In genomic region chr3:141330718-141331369, GRCh38 we compare ENCODE assay signal across 18 cellular contexts. TPM values are rescaled to one million over a fixed set of nuclear protein-coding genes. Genes with fewer than 3 reads are reported as not detected.
DNase-seq lines count a peak whose midpoint lies in the region; ATAC-seq, FAIRE-seq and TF ChIP-seq lines count a peak whose summit lies in the region.
"Had no signal": no experiment of that assay in that cellular context is flagged by ENCODE, and none has a peak within 500 bp of the region (broad histone marks: within the 10 kb centered on the region; RNA-seq: fewer than 3 reads in every experiment).

No MANE protein-coding gene starts in this region.

- TF ChIP-seq CTCF in Caco-2 (IDR thresholded peaks at IDR 0.05; ENCODE audit: insufficient read depth in 1 of 2, low read depth in 1 of 2, low read length in 1 of 2, severe bottlenecking in 1 of 2, unreplicated experiment in 1 of 2) (no peak), endothelial cell of umbilical vein (IDR thresholded peaks at IDR 0.05; ENCODE audit: extremely low read depth in 1 of 2, insufficient read depth in 1 of 2, low read depth in 1 of 2, low read length in 2 of 2) (no peak), gastrocnemius medialis (IDR thresholded peaks at IDR 0.05 in 4 of 5, conservative IDR thresholded peaks at IDR 0.05 in 1 of 5) (no peak)

- no peaks in the 10 kb centered on the region for H3K27me3 Mint-ChIP-seq in Caco-2 (ENCODE audit: insufficient read depth, unreplicated experiment)
- H3K27me3 Mint-ChIP-seq: activated CD4-positive, alpha-beta T cell treated with anti-CD3 and anti-CD28 coated beads, Interleukin-2, amount 10 ng/mL, durations not matched to agents 24 days and 14 days had no signal

- no peaks in the 10 kb centered on the region for H3K36me3 Mint-ChIP-seq in Caco-2 (ENCODE audit: insufficient read depth, unreplicated experiment)

- no peak overlapping the region for H3K4me3 Mint-ChIP-seq in Caco-2 (ENCODE audit: unreplicated experiment)
- H3K4me3 Mint-ChIP-seq: activated CD4-positive, alpha-beta T cell treated with anti-CD3 and anti-CD28 coated beads, Interleukin-2, amount 10 ng/mL, durations not matched to agents 24 days and 14 days had no signal

- no peak overlapping the region for H3K4me2 ChIP-seq in endothelial cell of umbilical vein (ENCODE audit: insufficient read depth, low read length)

- H3K27ac ChIP-seq in endothelial cell of umbilical vein (ENCODE audit: insufficient read depth, low read depth, low read length) (peak overlapping the region; percentile 63), gastrocnemius medialis (peak overlapping the region in 3 of 4 donors; percentile 23 to 44 (median 26))
- H3K27ac ChIP-seq: ascending aorta had no signal

- peak overlapping the region; percentile 73 for H3K27ac Mint-ChIP-seq in Caco-2 (ENCODE audit: unreplicated experiment)
- H3K27ac Mint-ChIP-seq: activated CD4-positive, alpha-beta T cell treated with anti-CD3 and anti-CD28 coated beads, Interleukin-2, amount 10 ng/mL, durations not matched to agents 24 days and 14 days had no signal

- H4K20me1 ChIP-seq in endothelial cell of umbilical vein (replicated peaks; ENCODE audit: control insufficient read depth, extremely low read depth, insufficient read depth, low read length), result no peaks in the 10 kb centered on the region

- CTCF ChIA-PET in Caco-2 (lab: Charles Lee) (interaction anchor here (1.1 kb wide), 1 partner anchor 121 kb away, joined by 3 read pairs; no protein-coding TSS in a partner anchor), endothelial cell of umbilical vein (lab: Charles Lee) (interaction anchor here (0.9 to 2.7 kb wide), 12 partner anchors 8 to 129 kb away, joined by 3 to 12 read pairs (median 5); no protein-coding TSS in a partner anchor)

- dilution Hi-C loops in endothelial cell of umbilical vein (cut with MboI; ENCODE audit: extremely low pct_ligation_motif_present, low sequenced_read_pairs), result no loop called here

- TF ChIP-seq POLR2A in endothelial cell of umbilical vein (IDR thresholded peaks at IDR 0.05; ENCODE audit: low read depth, low read length), result no peak
- no peak for TF ChIP-seq POLR2A in gastrocnemius medialis (IDR thresholded peaks at IDR 0.05)

- H3K4me1 Mint-ChIP-seq in Caco-2 (ENCODE audit: low read depth, unreplicated experiment), result peaks cover 48% of the 10 kb centered on the region

- peak; percentile 28 for FAIRE-seq in endothelial cell of umbilical vein (lab: Jason Lieb, UNC)
- FAIRE-seq: keratinocyte, TTC549 had no signal

- H3K4me1 ChIP-seq in Caco-2, result peaks cover 45% of the 10 kb centered on the region
- peaks cover 34% of the 10 kb centered on the region for H3K4me1 ChIP-seq in endothelial cell of umbilical vein (ENCODE audit: control insufficient read depth, extremely low read depth, insufficient read depth, low read length)
- no peaks in the 10 kb centered on the region for H3K4me1 ChIP-seq in gastrocnemius medialis

- H3K27me3 ChIP-seq in Caco-2 (replicated peaks; ENCODE audit: control insufficient read depth, insufficient read depth, low read length), result no peaks in the 10 kb centered on the region
- H3K27me3 ChIP-seq in endothelial cell of umbilical vein (ENCODE audit: control insufficient read depth in 2 of 2, insufficient read depth in 2 of 2, low read length in 2 of 2), result no peaks in the 10 kb centered on the region
- no peaks in the 10 kb centered on the region for H3K27me3 ChIP-seq in gastrocnemius medialis
- H3K27me3 ChIP-seq: ascending aorta, BE2C had no signal

- no peaks in the 10 kb centered on the region for H3K9me3 ChIP-seq in Caco-2
- no peaks in the 10 kb centered on the region for H3K9me3 ChIP-seq in endothelial cell of umbilical vein (replicated peaks; ENCODE audit: control insufficient read depth, insufficient read depth, low read length)
- H3K9me3 ChIP-seq in gastrocnemius medialis, result no peaks in the 10 kb centered on the region
- H3K9me3 ChIP-seq: ascending aorta, BE2C had no signal

- intact Hi-C loops in Caco-2 (cut with micrococcal nuclease; ENCODE audit: unreplicated experiment) (no loop called here), endothelial cell of umbilical vein (cut with micrococcal nuclease) (loop anchor here (1.0 to 2.0 kb wide), 3 partner anchors 8 to 37 kb away; partner anchors contain the start of gene ZBTB38), gastrocnemius medialis (cut with DNase I; ENCODE audit: low total_unique reads) (no loop called here)

- no peak overlapping the region for H2AFZ ChIP-seq in endothelial cell of umbilical vein (ENCODE audit: low read depth, low read length)

- DNase-seq in Caco-2 (no peak), M059J (ENCODE audit: low read depth) (peak; percentile 45), endothelial cell of umbilical vein (ENCODE audit: low read depth, low spot score) (peak; percentile 7), gastrocnemius medialis (no peak), OCI-M2 (lab: John Stamatoyannopoulos, UW; ENCODE audit: unreplicated experiment) (no peak)
- DNase-seq in activated CD4-positive, alpha-beta T cell treated with anti-CD3 and anti-CD28 coated beads for 48 hours, result no peak
- DNase-seq: activated CD4-positive, alpha-beta T cell treated with anti-CD3 and anti-CD28 coated beads, Interleukin-2, amount 10 ng/mL, durations not matched to agents 24 days and 14 days; activated CD8-positive, alpha-beta memory T cell treated with anti-CD3 and anti-CD28 coated beads, Interleukin-2, amount 50 U/mL, for 4 hours; activated gamma-delta T cell treated with Interleukin-2 at 50 U/mL for 16 hours; hippocampal formation; NCI-H774; RPMI8226; stimulated activated CD4-positive, alpha-beta T cell treated with anti-CD3 and anti-CD28 coated beads, Interleukin-1b, Interleukin-23, amount 100 ng/mL, for 48 hours had no signal

- in situ Hi-C loops in gastrocnemius medialis (cut with MboI; ENCODE audit: low sequenced_read_pairs in 4 of 4), result no loop called here

- no peaks in the 10 kb centered on the region for H3K9me1 ChIP-seq in endothelial cell of umbilical vein (replicated peaks; ENCODE audit: control insufficient read depth, extremely low read depth, insufficient read depth, low read length)

- H3K4me3 ChIP-seq in Caco-2 (ENCODE audit: low read depth, low read length) (no peak overlapping the region), endothelial cell of umbilical vein (replicated peaks in 1 of 3; ENCODE audit: insufficient read depth in 1 of 3, low read depth in 1 of 3, low read length in 3 of 3) (no peak overlapping the region), gastrocnemius medialis (no peak overlapping the region)
- H3K4me3 ChIP-seq: ascending aorta had no signal

- H3K36me3 ChIP-seq in Caco-2 (ENCODE audit: control insufficient read depth, insufficient read depth, low read length) (no peaks in the 10 kb centered on the region), endothelial cell of umbilical vein (ENCODE audit: control insufficient read depth in 2 of 2, extremely low read depth in 1 of 2, insufficient read depth in 2 of 2, low read length in 2 of 2) (no peaks in the 10 kb centered on the region), gastrocnemius medialis (no peaks in the 10 kb centered on the region)
- H3K36me3 ChIP-seq: ascending aorta, BE2C had no signal

- POLR2A ChIA-PET in Caco-2 (lab: Charles Lee), result interaction anchor here (0.7 kb wide), 1 partner anchor 28 kb away, joined by 4 read pairs; no protein-coding TSS in a partner anchor
- POLR2A ChIA-PET in endothelial cell of umbilical vein (lab: Charles Lee), result no interaction called here

- peaks cover 10% of the 10 kb centered on the region for H3K9me3 Mint-ChIP-seq in Caco-2 (ENCODE audit: unreplicated experiment)
- H3K9me3 Mint-ChIP-seq: activated CD4-positive, alpha-beta T cell treated with anti-CD3 and anti-CD28 coated beads, Interleukin-2, amount 10 ng/mL, durations not matched to agents 24 days and 14 days had no signal

- no peak overlapping the region for H3K9ac ChIP-seq in endothelial cell of umbilical vein (replicated peaks; ENCODE audit: extremely low read depth, insufficient read depth, low read length)

- ATAC-seq in gastrocnemius medialis (no peak), GM18861 (IDR thresholded peaks at IDR 0.05; ENCODE audit: unreplicated experiment) (no peak)

- BruUV-seq in Caco-2 (replicated peaks; lab: Mats Ljungman, UMichigan) (no TSS peak), endothelial cell of umbilical vein (replicated peaks; lab: Mats Ljungman, UMichigan) (no TSS peak)

- H3K79me2 ChIP-seq in endothelial cell of umbilical vein (ENCODE audit: control insufficient read depth, insufficient read depth, low read length), result no peaks in the 10 kb centered on the region

TF ChIP-seq in endothelial cell of umbilical vein, 7 proteins besides CTCF, POLR2A, EP300 and RAD21:
- TF ChIP-seq POLR2AphosphoS5 (IDR thresholded peaks at IDR 0.05; ENCODE audit: insufficient read depth, low read depth, low read length) (no peak), JUN (IDR thresholded peaks at IDR 0.05; ENCODE audit: borderline replicate concordance, insufficient read depth, insufficient read length, low read depth) (no peak), FOS (IDR thresholded peaks at IDR 0.05; ENCODE audit: borderline replicate concordance, insufficient read depth, low read length) (no peak), MAX (IDR thresholded peaks at IDR 0.05; ENCODE audit: insufficient read depth, insufficient read length) (no peak), EZH2 (IDR thresholded peaks at IDR 0.05; ENCODE audit: borderline replicate concordance, low read depth, low read length, severe bottlenecking) (no peak), MYC (IDR thresholded peaks at IDR 0.05; ENCODE audit: low read depth, low read length) (no peak), GATA2 (IDR thresholded peaks at IDR 0.05; ENCODE audit: insufficient read depth, insufficient read length, low read depth, low read length) (no peak)
TF ChIP-seq in endothelial cell of umbilical vein: peak in this region for 0.

RNA-seq across cellular contexts. Expression of gene ZBTB38, which starts 37.5 kb away (rescaled TPM):
- total RNA-seq in Caco-2 (2022), result 72.7 and 74.1 TPM in 2 replicates
- total RNA-seq in M059J (2014; rRNA removed; shearing (Covaris generic)), result 92.8 and 96.4 TPM in 2 replicates
- total RNA-seq in endothelial cell of umbilical vein, result 83.4 and 85.2 TPM in 2 replicates
- polyA plus RNA-seq in endothelial cell of umbilical vein, result 25.5 and 31.1 TPM in 2 replicates
- polyA plus RNA-seq in endothelial cell of umbilical vein (2011; cell fraction: cytosol; rRNA removed), result 30.2 and 30.5 TPM in 2 replicates
- 57.4 and 59.3 TPM in 2 replicates for polyA plus RNA-seq in endothelial cell of umbilical vein (2011; cell fraction: nucleus; rRNA removed)
- polyA plus RNA-seq in endothelial cell of umbilical vein (2012), result 58.5 and 77.2 TPM in 2 replicates
- polyA minus RNA-seq in endothelial cell of umbilical vein, result 130 and 159 TPM in 2 replicates
- 30.9 TPM for polyA minus RNA-seq in endothelial cell of umbilical vein (2011; cell fraction: cytosol; rRNA and poly(A)+ RNA removed)
- 158 and 229 TPM in 2 replicates for polyA minus RNA-seq in endothelial cell of umbilical vein (2011; cell fraction: nucleus; rRNA and poly(A)+ RNA removed)
- 100 to 1,000 TPM; 160 to 415 (median 232) TPM for total RNA-seq in gastrocnemius medialis

Comparison
In these comparisons a context has a peak if more than half of its experiments do, and no peak if none do; other contexts are left out.
1. DNase-seq: peak in M059J (single experiment) and endothelial cell of umbilical vein (single experiment); none in Caco-2 (0 of 2), gastrocnemius medialis (0 of 2), OCI-M2 (single experiment) and activated CD4-positive, alpha-beta T cell treated with anti-CD3 and anti-CD28 coated beads for 48 hours (single experiment).